16 cellular contexts compared by ENCODE assay signal in the genomic region with DNA sequence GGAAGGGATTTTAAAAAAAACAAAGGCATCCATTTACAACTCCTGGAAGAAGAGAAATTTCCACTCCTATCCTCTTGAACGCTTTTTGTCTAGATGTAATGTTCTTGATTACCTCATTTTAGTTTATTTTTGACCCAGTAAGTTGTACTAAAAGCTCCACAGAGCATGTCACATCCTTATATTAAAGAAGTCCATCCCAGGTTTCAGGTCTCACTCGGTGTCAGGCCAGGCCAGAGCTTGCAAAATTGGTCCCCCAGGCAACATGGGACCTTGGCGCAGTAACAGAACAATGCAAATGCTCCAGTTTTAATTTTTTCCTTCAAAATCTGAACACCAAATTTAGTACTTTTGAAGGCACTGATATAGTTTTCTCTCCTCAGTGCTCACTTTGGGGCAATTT.
DNase-seq lines count a peak whose midpoint lies in the region; ATAC-seq and TF ChIP-seq lines count a peak whose summit lies in the region.
"Had no signal": no experiment of that assay in that cellular context is flagged by ENCODE, and none has a peak within 500 bp of the region (broad histone marks: within the 10 kb centered on the region; RNA-seq: fewer than 3 reads in every experiment).

No MANE protein-coding gene starts in this region.

- no peaks in the 10 kb centered on the region for H3K27me3 ChIP-seq in naive thymus-derived CD4-positive, alpha-beta T cell (ENCODE audit: control insufficient read depth in 2 of 2, insufficient read depth in 2 of 2, low read length in 2 of 2)

- POLR2A ChIA-PET in naive thymus-derived CD4-positive, alpha-beta T cell (lab: Charles Lee) = no interaction called here

- H3K4me1 ChIP-seq in naive thymus-derived CD4-positive, alpha-beta T cell (ENCODE audit: control insufficient read depth in 2 of 2, insufficient read depth in 2 of 2, low read length in 2 of 2) = no peaks in the 10 kb centered on the region
- H3K4me1 ChIP-seq: foreskin keratinocyte had no signal

- peaks cover 68% of the 10 kb centered on the region for H3K4me1 Mint-ChIP-seq in nephron progenitor cell
- peaks cover 0 to 4% (median under 1%) of the 10 kb centered on the region in 7 donors for H3K4me1 Mint-ChIP-seq in naive thymus-derived CD4-positive, alpha-beta T cell
- H3K4me1 Mint-ChIP-seq: activated CD4-positive, alpha-beta T cell treated with anti-CD3 and anti-CD28 coated beads for 36 hours; naive thymus-derived CD8-positive, alpha-beta T cell had no signal

- no peaks in the 10 kb centered on the region for H3K9me3 ChIP-seq in naive thymus-derived CD4-positive, alpha-beta T cell (ENCODE audit: control insufficient read depth in 2 of 3, low read length in 3 of 3)

- peak overlapping the region; percentile 19 for H3K4me3 Mint-ChIP-seq in nephron progenitor cell
- H3K4me3 Mint-ChIP-seq in naive thymus-derived CD4-positive, alpha-beta T cell = no peak overlapping the region
- H3K4me3 Mint-ChIP-seq: activated CD4-positive, alpha-beta T cell treated with anti-CD3 and anti-CD28 coated beads for 36 hours; CD4-positive, alpha-beta T cell; naive thymus-derived CD8-positive, alpha-beta T cell had no signal

- peaks cover 2% of the 10 kb centered on the region for H3K27me3 Mint-ChIP-seq in nephron progenitor cell (ENCODE audit: low read depth, poor library complexity)
- peaks cover 0 to 9% (median 0%) of the 10 kb centered on the region in 5 donors for H3K27me3 Mint-ChIP-seq in naive thymus-derived CD4-positive, alpha-beta T cell
- H3K27me3 Mint-ChIP-seq: activated CD4-positive, alpha-beta T cell treated with anti-CD3 and anti-CD28 coated beads for 36 hours; CD4-positive, alpha-beta T cell had no signal

- no peak for TF ChIP-seq CTCF in nephron progenitor cell (IDR thresholded peaks at IDR 0.05)

- no peak overlapping the region for H3K27ac ChIP-seq in naive thymus-derived CD4-positive, alpha-beta T cell (ENCODE audit: low read depth, low read length)
- H3K27ac ChIP-seq: foreskin keratinocyte had no signal

- peak overlapping the region; percentile 84 for H3K27ac Mint-ChIP-seq in nephron progenitor cell
- H3K27ac Mint-ChIP-seq in naive thymus-derived CD4-positive, alpha-beta T cell = no peak overlapping the region
- H3K27ac Mint-ChIP-seq: activated CD4-positive, alpha-beta T cell treated with anti-CD3 and anti-CD28 coated beads for 36 hours; CD4-positive, alpha-beta T cell; naive thymus-derived CD8-positive, alpha-beta T cell had no signal

- no peak overlapping the region for H3K4me3 ChIP-seq in naive thymus-derived CD4-positive, alpha-beta T cell (ENCODE audit: low read length)

- ATAC-seq in Right ventricle myocardium superior (ENCODE audit: poor library complexity) = peak; percentile 69
- ATAC-seq in GM19023 (IDR thresholded peaks at IDR 0.05; ENCODE audit: unreplicated experiment) = no peak
- no peak for ATAC-seq in naive thymus-derived CD4-positive, alpha-beta T cell
- ATAC-seq: activated CD4-positive, alpha-beta T cell treated with anti-CD3 and anti-CD28 coated beads for 36 hours; foreskin keratinocyte; naive thymus-derived CD8-positive, alpha-beta T cell had no signal

- H3K36me3 Mint-ChIP-seq in nephron progenitor cell (ENCODE audit: low read depth) = peaks cover 31% of the 10 kb centered on the region
- peaks cover 0 to 29% (median 11%) of the 10 kb centered on the region in 5 donors for H3K36me3 Mint-ChIP-seq in naive thymus-derived CD4-positive, alpha-beta T cell

- intact Hi-C loops in Right ventricle myocardium superior (cut with DNase I) = no loop called here
- intact Hi-C loops in naive thymus-derived CD4-positive, alpha-beta T cell (cut with micrococcal nuclease) = no loop called here

- CTCF ChIA-PET in naive thymus-derived CD4-positive, alpha-beta T cell (lab: Charles Lee) = no interaction called here

- H3K36me3 ChIP-seq in naive thymus-derived CD4-positive, alpha-beta T cell (ENCODE audit: control insufficient read depth in 2 of 3, insufficient read depth in 3 of 3, low read length in 3 of 3) = no peaks in the 10 kb centered on the region

- H3K9me3 Mint-ChIP-seq in nephron progenitor cell = peaks cover 10% of the 10 kb centered on the region
- no peaks in the 10 kb centered on the region for H3K9me3 Mint-ChIP-seq in naive thymus-derived CD4-positive, alpha-beta T cell
- H3K9me3 Mint-ChIP-seq: CD4-positive, alpha-beta T cell; naive thymus-derived CD8-positive, alpha-beta T cell had no signal

- DNase-seq in Daoy (ENCODE audit: low read depth) = peak; percentile 19
- DNase-seq in NCI-H526 treated with DMSO at 0.1 percent for 48 hours (lab: John Stamatoyannopoulos, UW) = peak; percentile 85
- peak; percentile 60 for DNase-seq in Right ventricle myocardium superior
- no peak for DNase-seq in nephron progenitor cell
- DNase-seq in SHP77 (lab: John Stamatoyannopoulos, UW) = no peak
- DNase-seq in pons (ENCODE audit: low spot score) = no peak
- DNase-seq in naive thymus-derived CD4-positive, alpha-beta T cell = no peak
- DNase-seq: activated CD4-positive, alpha-beta T cell treated with anti-CD3 and anti-CD28 coated beads for 36 hours; anterior cingulate cortex; CD4-positive, alpha-beta T cell; DMS79; foreskin keratinocyte; naive thymus-derived CD8-positive, alpha-beta T cell; NCI-H146; T1000 had no signal

Comparison
In these comparisons a context has a peak if more than half of its experiments do, and no peak if none do; other contexts are left out.
1. DNase-seq: peak in Daoy (single experiment), NCI-H526 treated with DMSO at 0.1 percent for 48 hours (single experiment) and Right ventricle myocardium superior (single experiment); none in nephron progenitor cell (single experiment), SHP77 (0 of 2), pons (single experiment) and naive thymus-derived CD4-positive, alpha-beta T cell (0 of 9).